Comparison of ENCODE assay signal across 24 cellular contexts in the genomic region with DNA sequence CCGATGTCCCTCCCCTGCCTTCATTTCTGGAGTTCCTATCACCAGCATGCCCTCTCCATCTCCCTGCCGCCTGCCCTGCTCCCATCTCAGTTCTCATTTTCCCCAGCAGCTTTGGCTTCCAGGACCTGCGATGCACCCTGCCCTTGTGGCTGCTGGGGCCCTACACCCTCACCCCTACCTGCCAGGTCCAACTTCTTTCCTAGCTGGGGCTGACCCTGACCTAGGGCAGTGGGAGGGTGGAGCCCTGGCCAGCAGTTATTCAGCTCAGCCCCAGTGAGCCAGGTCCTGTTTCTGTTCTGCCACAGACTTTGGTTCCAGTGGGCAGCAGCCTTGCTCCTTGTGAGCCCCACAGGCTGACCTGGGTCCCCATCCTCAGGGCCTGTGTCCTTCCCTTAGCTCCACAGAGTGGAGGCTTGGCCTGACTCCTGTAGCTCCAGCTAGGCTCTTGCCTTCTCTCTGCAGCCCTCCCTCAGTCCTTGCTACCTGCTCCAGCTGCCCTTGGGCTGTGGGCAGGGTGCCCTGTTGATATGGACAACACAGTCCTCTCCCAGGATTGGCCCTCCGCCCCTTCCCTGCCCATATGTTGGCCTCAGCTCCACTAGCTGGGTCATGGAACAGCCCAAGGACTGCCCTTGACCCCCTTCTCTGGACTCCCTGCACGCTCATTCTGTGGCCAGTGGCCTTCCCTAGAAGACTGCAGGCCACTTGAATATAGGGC. TPM values are rescaled to one million over a fixed set of nuclear protein-coding genes. Genes with fewer than 3 reads are reported as not detected.
DNase-seq lines count a peak whose midpoint lies in the region; ATAC-seq and TF ChIP-seq lines count a peak whose summit lies in the region.
"Had no signal": no experiment of that assay in that cellular context is flagged by ENCODE, and none has a peak within 500 bp of the region (broad histone marks: within the 10 kb centered on the region; RNA-seq: fewer than 3 reads in every experiment).

No MANE protein-coding gene starts in this region.

- ATAC-seq in Right ventricle myocardium inferior (peak; percentile 38), mucosa of descending colon (peak; percentile 26), GM21576 (IDR thresholded peaks at IDR 0.05; ENCODE audit: unreplicated experiment) (no peak)
- ATAC-seq: GM23338 had no signal

- no peak for TF ChIP-seq CTCF in right atrium auricular region (IDR thresholded peaks at IDR 0.05)
- no peak for TF ChIP-seq CTCF in chondrocyte (IDR thresholded peaks at IDR 0.05)
- TF ChIP-seq CTCF in mucosa of descending colon (IDR thresholded peaks at IDR 0.05): no peak
- TF ChIP-seq CTCF in stomach (IDR thresholded peaks at IDR 0.05): no peak

- DNase-seq in Right ventricle myocardium inferior (ENCODE audit: missing footprints) (no peak), right atrium auricular region (ENCODE audit: low spot score) (no peak), chondrocyte (ENCODE audit: low spot score) (no peak), mucosa of descending colon (no peak), stomach (peak; percentile 49), NCI-H446 (lab: John Stamatoyannopoulos, UW) (no peak)
- no peak for DNase-seq in stimulated activated CD4-positive, alpha-beta T cell treated with anti-CD3 and anti-CD28 coated beads, Interleukin-4, amount 100 ng/mL, for 24 hours
- DNase-seq: 8988T, DMS 273 treated with DMSO at 0.1 percent for 48 hours, DND-41, HCEC 1CT, Kasumi-1, MM.1S, NCI-H1092 treated with DMSO at 0.1 percent for 48 hours, NCI-H146, NCI-H2227 treated with DMSO at 0.1 percent for 48 hours, NCI-H524, OCI-M1, RPMI8226 had no signal

- H3K4me3 ChIP-seq in right atrium auricular region: no peak overlapping the region
- H3K4me3 ChIP-seq in mucosa of descending colon: no peak overlapping the region
- no peak overlapping the region for H3K4me3 ChIP-seq in stomach
- H3K4me3 ChIP-seq: GM23338 had no signal

- peaks cover 0 to 26% of the 10 kb centered on the region in 2 donors for H3K4me1 ChIP-seq in right atrium auricular region
- no peaks in the 10 kb centered on the region for H3K4me1 ChIP-seq in mucosa of descending colon (ENCODE audit: low read depth)
- peaks cover 0 to 7% (median 0%) of the 10 kb centered on the region in 4 donors for H3K4me1 ChIP-seq in stomach

- TF ChIP-seq POLR2A in stomach (IDR thresholded peaks at IDR 0.05): no peak

- no peaks in the 10 kb centered on the region for H3K36me3 ChIP-seq in right atrium auricular region
- H3K36me3 ChIP-seq in mucosa of descending colon (ENCODE audit: low read depth): no peaks in the 10 kb centered on the region
- no peaks in the 10 kb centered on the region for H3K36me3 ChIP-seq in stomach

- H3K9me3 ChIP-seq in right atrium auricular region (no peaks in the 10 kb centered on the region), mucosa of descending colon (no peaks in the 10 kb centered on the region), stomach (no peaks in the 10 kb centered on the region)

- peak overlapping the region; percentile 5 for H3K27ac Mint-ChIP-seq in chondrocyte (ENCODE audit: unreplicated experiment)
- H3K27ac Mint-ChIP-seq: B cell, GM23338, IgD-negative memory B cell had no signal

- intact Hi-C loops in Right ventricle myocardium inferior (cut with DNase I) (no loop called here), mucosa of descending colon (cut with DNase I, micrococcal nuclease) (no loop called here), stomach (cut with DNase I; ENCODE audit: low total_unique reads) (no loop called here)

- WGBS in stomach, 5 donors: 74 to 89% (median 81%) methylated on average over 4 to 5 of the region's 5 CpGs

- no peak overlapping the region for H3K4me3 Mint-ChIP-seq in chondrocyte (ENCODE audit: unreplicated experiment)
- H3K4me3 Mint-ChIP-seq: B cell, GM23338 had no signal

- H3K27ac ChIP-seq in right atrium auricular region (no peak overlapping the region), stomach (peak overlapping the region in 1 of 5 donors; percentile 53)
- H3K27ac ChIP-seq: HL-60 had no signal

- no peaks in the 10 kb centered on the region for H3K9me3 Mint-ChIP-seq in chondrocyte (ENCODE audit: low read depth)
- H3K9me3 Mint-ChIP-seq: GM23338 had no signal

- no peak for TF ChIP-seq EP300 in stomach (IDR thresholded peaks at IDR 0.05)

- H3K4me1 Mint-ChIP-seq in chondrocyte (ENCODE audit: low read depth): peaks cover 32% of the 10 kb centered on the region
- H3K4me1 Mint-ChIP-seq: B cell, GM23338, IgD-negative memory B cell had no signal

- no peaks in the 10 kb centered on the region for H3K27me3 Mint-ChIP-seq in chondrocyte (ENCODE audit: low read depth)

- H3K27me3 ChIP-seq in right atrium auricular region (no peaks in the 10 kb centered on the region), stomach (no peaks in the 10 kb centered on the region)

- H3K36me3 Mint-ChIP-seq in chondrocyte (ENCODE audit: low read depth): no peaks in the 10 kb centered on the region

RNA-seq across cellular contexts. Expression of gene PDE8A, which starts 34.7 kb away (rescaled TPM):
- 12.2 TPM for total RNA-seq in Right ventricle myocardium inferior
- 10 to 100 TPM; 19.2 to 23.2 TPM for total RNA-seq in right atrium auricular region
- 21.1 to 23.8 TPM (median 22.7 TPM) in 3 replicates for total RNA-seq in chondrocyte
- 100 to 1,000 TPM in 1 of 3 donors, 10 to 100 TPM in 2; 79.7 to 117 (median 98.3) TPM for total RNA-seq in mucosa of descending colon
- total RNA-seq in stomach: 10 to 100 TPM; 22.2 to 85.9 (median 58.8) TPM
- 10 to 100 TPM; 15.6 to 19.2 (median 16.7) TPM for polyA plus RNA-seq in stomach
